In the genomic region with DNA sequence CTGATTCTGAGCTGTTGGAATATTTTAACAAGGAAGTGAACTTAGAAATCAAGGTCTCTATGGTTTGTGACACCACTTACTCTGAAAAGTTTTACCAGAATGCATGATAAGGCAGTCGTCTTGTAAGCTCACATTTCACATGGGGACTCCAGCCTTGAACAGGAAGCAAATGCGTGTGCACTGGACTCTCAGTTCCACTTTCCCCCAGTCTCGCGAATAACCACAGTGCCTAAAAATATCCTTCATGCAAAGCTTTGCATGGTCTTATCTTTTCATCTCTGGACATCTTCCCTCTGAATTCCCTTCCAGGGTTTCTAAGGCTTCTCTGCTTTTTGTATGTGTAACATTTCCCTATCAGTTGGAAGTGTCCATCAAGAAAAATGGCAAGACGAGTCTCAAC, we compare ENCODE assay signal across 11 cellular contexts.
DNase-seq lines count a peak whose midpoint lies in the region; ATAC-seq and TF ChIP-seq lines count a peak whose summit lies in the region.
"Had no signal": no experiment of that assay in that cellular context is flagged by ENCODE, and none has a peak within 500 bp of the region (broad histone marks: within the 10 kb centered on the region; RNA-seq: fewer than 3 reads in every experiment).

No MANE protein-coding gene starts in this region.

- POLR2A ChIA-PET in OCI-LY7 (lab: Charles Lee), result interaction anchor here (1.1 kb wide), 1 partner anchor 9 kb away, joined by 3 read pairs; no protein-coding TSS in a partner anchor

- intact Hi-C loops in OCI-LY7 (cut with micrococcal nuclease; ENCODE audit: unreplicated experiment), result loop anchor here (5.0 to 10.0 kb wide), 2 partner anchors 260 to 482 kb away; no protein-coding TSS in a partner anchor
- intact Hi-C loops in colonic mucosa (cut with DNase I), result no loop called here

- H3K36me3 ChIP-seq in OCI-LY7 (ENCODE audit: insufficient read depth, low read length) (no peaks in the 10 kb centered on the region), colonic mucosa (no peaks in the 10 kb centered on the region)

- H3K4me1 ChIP-seq in OCI-LY7 (ENCODE audit: insufficient read depth, low read length, poor library complexity, severe bottlenecking) (peaks cover 64% of the 10 kb centered on the region), colonic mucosa (no peaks in the 10 kb centered on the region)

- CTCF ChIA-PET in OCI-LY7 (lab: Charles Lee; ENCODE audit: unreplicated experiment), result no interaction called here

- H3K27me3 ChIP-seq in colonic mucosa, result no peaks in the 10 kb centered on the region

- no peak for TF ChIP-seq CTCF in OCI-LY7 (conservative IDR thresholded peaks at IDR 0.05; ENCODE audit: low read length)
- TF ChIP-seq CTCF in colonic mucosa (IDR thresholded peaks at IDR 0.05), result no peak

- H3K9me3 ChIP-seq in OCI-LY7 (ENCODE audit: low read length) (no peaks in the 10 kb centered on the region), colonic mucosa (no peaks in the 10 kb centered on the region)

- H3K79me2 ChIP-seq in OCI-LY7 (ENCODE audit: insufficient read depth, low read depth, low read length), result no peaks in the 10 kb centered on the region

- H3K4me3 ChIP-seq in OCI-LY7 (ENCODE audit: low read depth, low read length, poor library complexity, severe bottlenecking) (peak overlapping the region; percentile 40), colonic mucosa (no peak overlapping the region)

- no peaks in the 10 kb centered on the region for H3K9me2 ChIP-seq in OCI-LY7 (ENCODE audit: insufficient read depth, low read length)

- H3K27ac ChIP-seq in OCI-LY7 (ENCODE audit: low read depth, low read length, poor library complexity, severe bottlenecking) (peak overlapping the region; percentile 64), colonic mucosa (no peak overlapping the region)

- no peak overlapping the region for H3K9ac ChIP-seq in colonic mucosa (ENCODE audit: low read depth in 2 of 2, low read length in 2 of 2)

- no TSS peak for BruUV-seq in OCI-LY7 (replicated peaks; lab: Mats Ljungman, UMichigan)

- no peak overlapping the region for H2AFZ ChIP-seq in OCI-LY7 (ENCODE audit: low read length)

- no peaks in the 10 kb centered on the region for H4K20me1 ChIP-seq in OCI-LY7 (ENCODE audit: insufficient read depth, low read length)

- DNase-seq in OCI-LY7 (ENCODE audit: low spot score) (peak; percentile 82), erythroblast (lab: John Stamatoyannopoulos, UW) (no peak), colonic mucosa (no peak)
- DNase-seq in activated CD4-positive, alpha-beta T cell treated with anti-CD3 and anti-CD28 coated beads for 4 hours, result no peak
- DNase-seq in activated naive CD4-positive, alpha-beta T cell (lab: John Stamatoyannopoulos, UW), result no peak
- DNase-seq: CD4-positive, CD25-positive, alpha-beta regulatory T cell; NCI-H345; small intestine had no signal

- H3K4me2 ChIP-seq in OCI-LY7 (ENCODE audit: low read length), result peak overlapping the region; percentile 80

- ATAC-seq in GM18502 (IDR thresholded peaks at IDR 0.05; ENCODE audit: poor library complexity, unreplicated experiment), result peak; percentile 97
- peak; percentile 98 for ATAC-seq in GM21423 (IDR thresholded peaks at IDR 0.05; ENCODE audit: unreplicated experiment)
- ATAC-seq in HG03108 (IDR thresholded peaks at IDR 0.05; ENCODE audit: unreplicated experiment), result peak; percentile 97

- TF ChIP-seq POLR2A in erythroblast (IDR thresholded peaks at IDR 0.05; ENCODE audit: low read length), result no peak
